1 cellular context compared by ENCODE assay signal in the genomic region with DNA sequence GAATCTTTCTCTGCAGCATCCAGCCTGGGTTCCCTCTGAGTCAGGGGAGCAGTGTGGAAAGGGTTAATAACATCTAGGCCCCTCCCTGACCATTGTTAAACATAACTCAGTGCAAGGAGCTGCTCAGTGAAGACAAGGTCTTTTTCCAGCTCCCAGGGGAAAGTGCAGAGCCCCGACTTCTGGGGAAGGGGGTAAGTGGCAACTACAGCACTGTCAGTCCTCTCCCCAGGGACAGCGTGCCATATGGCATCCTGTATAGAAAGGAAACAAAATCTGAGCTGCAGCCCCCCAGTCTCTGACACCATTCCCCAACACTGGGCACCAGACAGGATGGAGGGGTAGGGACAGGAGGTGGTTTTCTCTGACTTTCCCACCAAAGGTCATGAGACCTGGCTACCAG.
TF ChIP-seq lines count a peak whose summit lies in the region.

No MANE protein-coding gene starts in this region.

TF ChIP-seq in GM23338, 12 proteins besides CTCF, POLR2A, EP300 and RAD21:
- TF ChIP-seq, protein P1, sequence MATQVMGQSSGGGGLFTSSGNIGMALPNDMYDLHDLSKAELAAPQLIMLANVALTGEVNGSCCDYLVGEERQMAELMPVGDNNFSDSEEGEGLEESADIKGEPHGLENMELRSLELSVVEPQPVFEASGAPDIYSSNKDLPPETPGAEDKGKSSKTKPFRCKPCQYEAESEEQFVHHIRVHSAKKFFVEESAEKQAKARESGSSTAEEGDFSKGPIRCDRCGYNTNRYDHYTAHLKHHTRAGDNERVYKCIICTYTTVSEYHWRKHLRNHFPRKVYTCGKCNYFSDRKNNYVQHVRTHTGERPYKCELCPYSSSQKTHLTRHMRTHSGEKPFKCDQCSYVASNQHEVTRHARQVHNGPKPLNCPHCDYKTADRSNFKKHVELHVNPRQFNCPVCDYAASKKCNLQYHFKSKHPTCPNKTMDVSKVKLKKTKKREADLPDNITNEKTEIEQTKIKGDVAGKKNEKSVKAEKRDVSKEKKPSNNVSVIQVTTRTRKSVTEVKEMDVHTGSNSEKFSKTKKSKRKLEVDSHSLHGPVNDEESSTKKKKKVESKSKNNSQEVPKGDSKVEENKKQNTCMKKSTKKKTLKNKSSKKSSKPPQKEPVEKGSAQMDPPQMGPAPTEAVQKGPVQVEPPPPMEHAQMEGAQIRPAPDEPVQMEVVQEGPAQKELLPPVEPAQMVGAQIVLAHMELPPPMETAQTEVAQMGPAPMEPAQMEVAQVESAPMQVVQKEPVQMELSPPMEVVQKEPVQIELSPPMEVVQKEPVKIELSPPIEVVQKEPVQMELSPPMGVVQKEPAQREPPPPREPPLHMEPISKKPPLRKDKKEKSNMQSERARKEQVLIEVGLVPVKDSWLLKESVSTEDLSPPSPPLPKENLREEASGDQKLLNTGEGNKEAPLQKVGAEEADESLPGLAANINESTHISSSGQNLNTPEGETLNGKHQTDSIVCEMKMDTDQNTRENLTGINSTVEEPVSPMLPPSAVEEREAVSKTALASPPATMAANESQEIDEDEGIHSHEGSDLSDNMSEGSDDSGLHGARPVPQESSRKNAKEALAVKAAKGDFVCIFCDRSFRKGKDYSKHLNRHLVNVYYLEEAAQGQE (IDR thresholded peaks at IDR 0.05; ENCODE audit: unreplicated experiment) = no peak
- no peak for TF ChIP-seq POLR2AphosphoS5 (IDR thresholded peaks at IDR 0.05; ENCODE audit: low read depth)
- TF ChIP-seq, protein P2, sequence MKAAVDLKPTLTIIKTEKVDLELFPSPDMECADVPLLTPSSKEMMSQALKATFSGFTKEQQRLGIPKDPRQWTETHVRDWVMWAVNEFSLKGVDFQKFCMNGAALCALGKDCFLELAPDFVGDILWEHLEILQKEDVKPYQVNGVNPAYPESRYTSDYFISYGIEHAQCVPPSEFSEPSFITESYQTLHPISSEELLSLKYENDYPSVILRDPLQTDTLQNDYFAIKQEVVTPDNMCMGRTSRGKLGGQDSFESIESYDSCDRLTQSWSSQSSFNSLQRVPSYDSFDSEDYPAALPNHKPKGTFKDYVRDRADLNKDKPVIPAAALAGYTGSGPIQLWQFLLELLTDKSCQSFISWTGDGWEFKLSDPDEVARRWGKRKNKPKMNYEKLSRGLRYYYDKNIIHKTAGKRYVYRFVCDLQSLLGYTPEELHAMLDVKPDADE (IDR thresholded peaks at IDR 0.05) = no peak
- TF ChIP-seq ZNF114 (CRISPR knock-in tag; IDR thresholded peaks at IDR 0.05) = no peak
- TF ChIP-seq NANOG (IDR thresholded peaks at IDR 0.05; ENCODE audit: borderline replicate concordance) = no peak
- TF ChIP-seq STAT1 (IDR thresholded peaks at IDR 0.05; ENCODE audit: unreplicated experiment) = no peak
- TF ChIP-seq ZNF331 (CRISPR knock-in tag; IDR thresholded peaks at IDR 0.05; ENCODE audit: low read depth) = no peak
- TF ChIP-seq EZH2 (IDR thresholded peaks at IDR 0.05; ENCODE audit: low read depth, unreplicated experiment) = no peak
- no peak for TF ChIP-seq JUNB (IDR thresholded peaks at IDR 0.05; ENCODE audit: unreplicated experiment)
- TF ChIP-seq EZH2phosphoT487 (IDR thresholded peaks at IDR 0.05; ENCODE audit: unreplicated experiment) = no peak
- TF ChIP-seq, protein P3, sequence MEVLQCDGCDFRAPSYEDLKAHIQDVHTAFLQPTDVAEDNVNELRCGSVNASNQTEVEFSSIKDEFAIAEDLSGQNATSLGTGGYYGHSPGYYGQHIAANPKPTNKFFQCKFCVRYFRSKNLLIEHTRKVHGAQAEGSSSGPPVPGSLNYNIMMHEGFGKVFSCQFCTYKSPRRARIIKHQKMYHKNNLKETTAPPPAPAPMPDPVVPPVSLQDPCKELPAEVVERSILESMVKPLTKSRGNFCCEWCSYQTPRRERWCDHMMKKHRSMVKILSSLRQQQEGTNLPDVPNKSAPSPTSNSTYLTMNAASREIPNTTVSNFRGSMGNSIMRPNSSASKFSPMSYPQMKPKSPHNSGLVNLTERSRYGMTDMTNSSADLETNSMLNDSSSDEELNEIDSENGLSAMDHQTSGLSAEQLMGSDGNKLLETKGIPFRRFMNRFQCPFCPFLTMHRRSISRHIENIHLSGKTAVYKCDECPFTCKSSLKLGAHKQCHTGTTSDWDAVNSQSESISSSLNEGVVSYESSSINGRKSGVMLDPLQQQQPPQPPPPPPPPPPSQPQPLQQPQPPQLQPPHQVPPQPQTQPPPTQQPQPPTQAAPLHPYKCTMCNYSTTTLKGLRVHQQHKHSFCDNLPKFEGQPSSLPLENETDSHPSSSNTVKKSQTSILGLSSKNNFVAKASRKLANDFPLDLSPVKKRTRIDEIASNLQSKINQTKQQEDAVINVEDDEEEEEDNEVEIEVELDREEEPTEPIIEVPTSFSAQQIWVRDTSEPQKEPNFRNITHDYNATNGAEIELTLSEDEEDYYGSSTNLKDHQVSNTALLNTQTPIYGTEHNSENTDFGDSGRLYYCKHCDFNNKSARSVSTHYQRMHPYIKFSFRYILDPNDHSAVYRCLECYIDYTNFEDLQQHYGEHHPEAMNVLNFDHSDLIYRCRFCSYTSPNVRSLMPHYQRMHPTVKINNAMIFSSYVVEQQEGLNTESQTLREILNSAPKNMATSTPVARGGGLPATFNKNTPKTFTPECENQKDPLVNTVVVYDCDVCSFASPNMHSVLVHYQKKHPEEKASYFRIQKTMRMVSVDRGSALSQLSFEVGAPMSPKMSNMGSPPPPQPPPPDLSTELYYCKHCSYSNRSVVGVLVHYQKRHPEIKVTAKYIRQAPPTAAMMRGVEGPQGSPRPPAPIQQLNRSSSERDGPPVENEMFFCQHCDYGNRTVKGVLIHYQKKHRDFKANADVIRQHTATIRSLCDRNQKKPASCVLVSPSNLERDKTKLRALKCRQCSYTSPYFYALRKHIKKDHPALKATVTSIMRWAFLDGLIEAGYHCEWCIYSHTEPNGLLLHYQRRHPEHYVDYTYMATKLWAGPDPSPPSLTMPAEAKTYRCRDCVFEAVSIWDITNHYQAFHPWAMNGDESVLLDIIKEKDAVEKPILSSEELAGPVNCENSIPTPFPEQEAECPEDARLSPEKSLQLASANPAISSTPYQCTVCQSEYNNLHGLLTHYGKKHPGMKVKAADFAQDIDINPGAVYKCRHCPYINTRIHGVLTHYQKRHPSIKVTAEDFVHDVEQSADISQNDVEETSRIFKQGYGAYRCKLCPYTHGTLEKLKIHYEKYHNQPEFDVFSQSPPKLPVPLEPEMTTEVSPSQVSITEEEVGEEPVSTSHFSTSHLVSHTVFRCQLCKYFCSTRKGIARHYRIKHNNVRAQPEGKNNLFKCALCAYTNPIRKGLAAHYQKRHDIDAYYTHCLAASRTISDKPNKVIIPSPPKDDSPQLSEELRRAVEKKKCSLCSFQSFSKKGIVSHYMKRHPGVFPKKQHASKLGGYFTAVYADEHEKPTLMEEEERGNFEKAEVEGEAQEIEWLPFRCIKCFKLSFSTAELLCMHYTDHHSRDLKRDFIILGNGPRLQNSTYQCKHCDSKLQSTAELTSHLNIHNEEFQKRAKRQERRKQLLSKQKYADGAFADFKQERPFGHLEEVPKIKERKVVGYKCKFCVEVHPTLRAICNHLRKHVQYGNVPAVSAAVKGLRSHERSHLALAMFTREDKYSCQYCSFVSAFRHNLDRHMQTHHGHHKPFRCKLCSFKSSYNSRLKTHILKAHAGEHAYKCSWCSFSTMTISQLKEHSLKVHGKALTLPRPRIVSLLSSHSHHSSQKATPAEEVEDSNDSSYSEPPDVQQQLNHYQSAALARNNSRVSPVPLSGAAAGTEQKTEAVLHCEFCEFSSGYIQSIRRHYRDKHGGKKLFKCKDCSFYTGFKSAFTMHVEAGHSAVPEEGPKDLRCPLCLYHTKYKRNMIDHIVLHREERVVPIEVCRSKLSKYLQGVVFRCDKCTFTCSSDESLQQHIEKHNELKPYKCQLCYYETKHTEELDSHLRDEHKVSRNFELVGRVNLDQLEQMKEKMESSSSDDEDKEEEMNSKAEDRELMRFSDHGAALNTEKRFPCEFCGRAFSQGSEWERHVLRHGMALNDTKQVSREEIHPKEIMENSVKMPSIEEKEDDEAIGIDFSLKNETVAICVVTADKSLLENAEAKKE (CRISPR knock-in tag; IDR thresholded peaks at IDR 0.05) = no peak
- no peak for TF ChIP-seq CREB1 (CRISPR knock-in tag; IDR thresholded peaks at IDR 0.05; ENCODE audit: low read depth)
